Comparison of ENCODE assay signal across 8 cellular contexts in the genomic region with DNA sequence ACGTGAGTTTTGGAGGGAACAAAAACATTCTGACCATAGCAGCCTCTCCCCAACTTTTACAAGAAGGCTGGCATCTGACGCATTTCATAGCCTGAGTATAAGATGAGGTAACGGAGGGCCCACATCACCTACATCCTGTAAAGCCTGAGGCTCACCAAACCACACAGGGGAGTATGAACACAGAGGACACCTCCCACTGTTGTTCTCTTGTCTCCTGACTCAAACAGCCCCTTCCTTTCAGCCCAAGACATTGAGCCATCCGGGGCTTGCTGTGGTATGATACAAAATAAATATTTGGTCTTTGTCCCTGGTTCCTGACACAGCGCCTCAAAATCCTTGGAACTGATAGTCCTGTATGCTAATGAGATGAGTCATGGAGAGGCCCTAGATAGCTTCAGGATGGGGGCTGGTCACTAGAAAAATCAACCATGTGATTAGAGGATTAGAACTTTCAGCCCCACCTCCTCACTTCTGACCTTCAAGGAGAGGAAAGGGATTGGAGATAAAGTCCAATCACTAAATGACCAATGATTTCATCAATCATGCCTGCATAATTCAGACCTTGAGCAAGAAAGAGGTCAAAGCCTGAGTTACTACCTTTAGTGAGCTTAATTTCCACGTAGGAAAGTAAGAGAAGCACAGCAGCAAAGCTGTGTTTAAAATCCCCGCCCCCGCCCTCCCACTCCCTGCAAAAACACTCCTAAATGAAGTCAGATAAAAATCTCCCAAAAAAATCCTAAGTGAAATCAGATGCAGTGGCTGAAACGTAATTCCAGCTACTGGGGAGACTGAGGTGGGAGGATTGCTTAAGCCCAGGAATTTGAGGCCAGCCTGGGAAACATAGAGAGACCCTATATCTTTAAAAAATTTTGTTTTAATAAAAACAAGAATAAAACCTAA.
A peak's percentile ranks its signal among the peaks of the same experiment; 100 is the strongest.
DNase-seq lines count a peak whose midpoint lies in the region; ATAC-seq, FAIRE-seq and TF ChIP-seq lines count a peak whose summit lies in the region.

No MANE protein-coding gene starts in this region.

- H3K36me3 Mint-ChIP-seq in chondrocyte (ENCODE audit: low read depth), result no peaks in the 10 kb centered on the region

- in situ Hi-C loops in Caki2 (cut with HindIII; ENCODE audit: low pct_unique_long_range_greater_than_20kb, low sequenced_read_pairs), result no loop called here
- in situ Hi-C loops in ACHN (cut with HindIII; ENCODE audit: low pct_ligation_motif_present, low pct_unique_long_range_greater_than_20kb, low sequenced_read_pairs), result no loop called here

- no peak for TF ChIP-seq POLR2A in body of pancreas (IDR thresholded peaks at IDR 0.05)

- intact Hi-C loops in body of pancreas (cut with DNase I), result no loop called here

- no peaks in the 10 kb centered on the region for H3K27me3 Mint-ChIP-seq in chondrocyte (ENCODE audit: low read depth)

- H3K27me3 ChIP-seq in body of pancreas (no peaks in the 10 kb centered on the region), neutrophil (no peaks in the 10 kb centered on the region)

- H3K4me1 ChIP-seq in body of pancreas, result peaks cover 6% of the 10 kb centered on the region
- peaks cover 68 to 72% of the 10 kb centered on the region in 2 experiments for H3K4me1 ChIP-seq in neutrophil (ENCODE audit: control insufficient read depth in 1 of 2, insufficient read depth in 1 of 2, low read depth in 1 of 2, low read length in 1 of 2)

- TF ChIP-seq CTCF in body of pancreas (IDR thresholded peaks at IDR 0.05) (no peak), neutrophil (IDR thresholded peaks at IDR 0.05) (no peak), chondrocyte (IDR thresholded peaks at IDR 0.05) (no peak)

- no peaks in the 10 kb centered on the region for H3K36me3 ChIP-seq in body of pancreas (replicated peaks in 1 of 2; ENCODE audit: insufficient read depth in 1 of 2, low read depth in 2 of 2)
- no peaks in the 10 kb centered on the region for H3K36me3 ChIP-seq in neutrophil

- H3K27ac Mint-ChIP-seq in chondrocyte (ENCODE audit: unreplicated experiment), result no peak overlapping the region

- no peaks in the 10 kb centered on the region for H3K9me3 Mint-ChIP-seq in chondrocyte (ENCODE audit: low read depth)

- no peak overlapping the region for H3K4me3 Mint-ChIP-seq in chondrocyte (ENCODE audit: unreplicated experiment)

- ATAC-seq in body of pancreas (peak; percentile 12), HG02588 (IDR thresholded peaks at IDR 0.05; ENCODE audit: unreplicated experiment) (no peak), HG03196 (IDR thresholded peaks at IDR 0.05; ENCODE audit: unreplicated experiment) (no peak)

- H3K4me1 Mint-ChIP-seq in chondrocyte (ENCODE audit: low read depth), result peaks cover 13% of the 10 kb centered on the region

- no peaks in the 10 kb centered on the region for H3K9me3 ChIP-seq in body of pancreas
- H3K9me3 ChIP-seq in neutrophil, result no peaks in the 10 kb centered on the region

- FAIRE-seq in RCC 7860 (lab: Jason Lieb, UNC), result no peak

- 50 to 59% methylated on average over 9 of the region's 9 CpGs for WGBS in body of pancreas, 2 donors

- H3K27ac ChIP-seq in body of pancreas (peak overlapping the region in 1 of 4 donors; percentile 22), neutrophil (peak overlapping the region; percentile 85)

- DNase-seq in Caki2 (ENCODE audit: low read depth) (peak; percentile 39), RCC 7860 (ENCODE audit: low spot score) (peak; percentile 51), body of pancreas (peak in 1 of 4 donors; percentile 28), ACHN (no peak), chondrocyte (ENCODE audit: low spot score) (no peak)

- H3K4me3 ChIP-seq in body of pancreas (no peak overlapping the region), neutrophil (ENCODE audit: low read depth in 1 of 2, low read length in 1 of 2) (no peak overlapping the region)

Comparison
In these comparisons a context has a peak if more than half of its experiments do, and no peak if none do; other contexts are left out.
1. DNase-seq: peak in Caki2 (single experiment) and RCC 7860 (single experiment); none in ACHN (single experiment) and chondrocyte (single experiment).